10 cellular contexts compared by ENCODE assay signal in genomic region chr6:7899046-7899888, GRCh38. TPM values are rescaled to one million over a fixed set of nuclear protein-coding genes. Genes with fewer than 3 reads are reported as not detected.
A peak's percentile ranks its signal among the peaks of the same experiment; 100 is the strongest.
DNase-seq lines count a peak whose midpoint lies in the region; ATAC-seq and TF ChIP-seq lines count a peak whose summit lies in the region.
"Had no signal": no experiment of that assay in that cellular context is flagged by ENCODE, and none has a peak within 500 bp of the region (broad histone marks: within the 10 kb centered on the region; RNA-seq: fewer than 3 reads in every experiment).

No MANE protein-coding gene starts in this region.

- no peak overlapping the region for H3K4me3 ChIP-seq in suprapubic skin

- no peak for TF ChIP-seq POLR2A in suprapubic skin (IDR thresholded peaks at IDR 0.05)

- no peaks in the 10 kb centered on the region for H3K9me3 ChIP-seq in suprapubic skin

- H3K4me1 ChIP-seq in suprapubic skin = no peaks in the 10 kb centered on the region

- intact Hi-C loops in sciatic nerve (cut with DNase I) = no loop called here

- DNase-seq in NCI-H82 (lab: John Stamatoyannopoulos, UW) (peak; percentile 36), NCI-H82 treated with DMSO at 0.1 percent for 48 hours (lab: John Stamatoyannopoulos, UW; ENCODE audit: unreplicated experiment) (no peak), HUDEP-2 (lab: John Stamatoyannopoulos, UW; ENCODE audit: unreplicated experiment in 76 of 76) (peak in 63 of 76 experiments; percentile 21 to 90 (median 51)), dermis blood vessel endothelial cell (peak; percentile 41), sciatic nerve (ENCODE audit: low spot score) (no peak), NCI-H1105 (lab: John Stamatoyannopoulos, UW) (no peak), SW480 (ENCODE audit: low spot score) (no peak), suprapubic skin (ENCODE audit: low spot score in 2 of 2) (no peak)
- DNase-seq: NCI-H1694 had no signal

- H3K27me3 ChIP-seq in suprapubic skin = no peaks in the 10 kb centered on the region

- peaks cover 91% of the 10 kb centered on the region for H3K36me3 ChIP-seq in suprapubic skin

- no peak overlapping the region for H3K27ac ChIP-seq in suprapubic skin
- H3K27ac ChIP-seq: VCaP had no signal

- peak; percentile 34 for ATAC-seq in sciatic nerve

- WGBS in suprapubic skin = 92% methylated on average over 6 of the region's 6 CpGs

- no peak for TF ChIP-seq EP300 in suprapubic skin (IDR thresholded peaks at IDR 0.05)

- no peak for TF ChIP-seq CTCF in suprapubic skin (IDR thresholded peaks at IDR 0.05)

RNA-seq across cellular contexts. Expression of gene TXNDC5, which starts 11.3 kb away (rescaled TPM):
- 2,879 and 3,040 TPM in 2 replicates for total RNA-seq in dermis blood vessel endothelial cell
- total RNA-seq in sciatic nerve = 62.7 TPM
- 10 to 100 TPM; 49.2 to 61.1 (median 60.3) TPM for total RNA-seq in suprapubic skin

Comparison
In these comparisons a context has a peak if more than half of its experiments do, and no peak if none do; other contexts are left out.
1. DNase-seq: peak in NCI-H82 (single experiment), HUDEP-2 (63 of 76) and dermis blood vessel endothelial cell (single experiment); none in NCI-H82 treated with DMSO at 0.1 percent for 48 hours (single experiment), sciatic nerve (single experiment), NCI-H1105 (single experiment), SW480 (single experiment) and suprapubic skin (0 of 2).
2. RNA of gene TXNDC5, which starts 11.3 kb away (total RNA-seq): 2,879 to 3,040 TPM in dermis blood vessel endothelial cell; 62.7 TPM in sciatic nerve (single experiment) and 49.2 to 61.1 TPM in suprapubic skin; every median in the first group is over 10 times any median in the second.